Comparison of ENCODE assay signal across 1 cellular context in the genomic region with DNA sequence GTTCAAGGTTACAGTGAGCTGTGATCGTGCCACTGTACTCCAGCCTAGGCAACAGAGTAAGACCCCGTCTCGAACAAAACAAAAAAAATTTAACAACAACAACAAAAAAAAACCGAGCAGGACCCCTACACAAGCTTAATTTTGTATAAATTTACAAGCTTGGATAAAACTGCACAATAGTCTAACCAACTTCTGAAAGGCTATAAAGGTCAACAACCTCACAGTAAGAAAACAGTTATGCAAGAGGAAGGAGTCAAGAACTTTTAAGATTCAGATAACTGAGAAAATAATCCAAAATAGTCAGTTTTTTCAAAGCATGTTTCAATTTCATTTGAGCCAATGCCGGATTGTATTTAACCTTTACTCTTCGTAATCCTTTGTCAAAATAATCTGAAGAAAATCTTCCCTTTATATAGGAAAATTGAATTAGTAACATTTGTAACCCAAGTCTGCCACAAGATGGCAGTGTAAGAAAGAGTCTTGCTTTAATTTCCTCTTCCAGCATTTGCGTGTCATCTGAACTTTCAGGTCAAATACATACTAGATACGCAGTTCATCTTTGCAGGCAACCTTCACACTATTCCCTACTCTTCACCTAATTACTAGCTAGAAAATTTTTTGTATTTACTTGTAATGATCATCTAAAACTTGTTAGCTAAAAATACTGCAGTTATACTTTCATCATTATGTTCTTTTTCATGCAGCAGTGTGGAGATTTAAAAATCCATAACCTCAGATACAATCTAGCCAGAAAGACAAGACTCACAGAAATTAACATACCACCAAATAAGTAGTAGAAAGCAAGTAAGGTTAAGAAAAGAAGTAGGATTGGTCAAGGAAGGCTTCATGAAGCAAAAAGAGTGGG.
TF ChIP-seq lines count a peak whose summit lies in the region.

No MANE protein-coding gene starts in this region.

TF ChIP-seq in GM12878, 131 proteins besides CTCF, POLR2A, EP300 and RAD21:
- TF ChIP-seq NR2F1 (conservative IDR thresholded peaks at IDR 0.05) (peak; percentile 69), SMARCA5 (IDR thresholded peaks at IDR 0.05) (0 out of 2 replicates have a peak, but pooled peaks have one; percentile 48), SMC3 (IDR thresholded peaks at IDR 0.05; ENCODE audit: borderline replicate concordance, low read length) (peak; percentile 85), MYC (IDR thresholded peaks at IDR 0.05; ENCODE audit: insufficient read depth, insufficient read length, insufficient replicate concordance, low read length, severe bottlenecking) (no peak), ATF7 (IDR thresholded peaks at IDR 0.05; ENCODE audit: low read depth) (0 out of 2 replicates have a peak, but pooled peaks have one; percentile 12), CREM (IDR thresholded peaks at IDR 0.05; ENCODE audit: low read depth) (0 out of 2 replicates have a peak, but pooled peaks have one; percentile 10)
TF ChIP-seq in GM12878: peak in this region for 5.
